In genomic region chr5:1511651-1512540, GRCh38 we compare ENCODE assay signal across 7 cellular contexts. TPM values are rescaled to one million over a fixed set of nuclear protein-coding genes. Genes with fewer than 3 reads are reported as not detected.
DNase-seq lines count a peak whose midpoint lies in the region; ATAC-seq and TF ChIP-seq lines count a peak whose summit lies in the region.

No MANE protein-coding gene starts in this region.

- no peak for DNase-seq in GM12864 (ENCODE audit: low read depth)
- DNase-seq in M059J (ENCODE audit: low read depth) = peak; percentile 76
- DNase-seq in choroid plexus epithelial cell (ENCODE audit: low read depth) = no peak
- DNase-seq in mucosa of descending colon = peak; percentile 18 to 46 (median 24)
- no peak for DNase-seq in mucosa of gallbladder (ENCODE audit: low spot score)
- DNase-seq in inferior parietal cortex (ENCODE audit: extremely low spot score) = no peak

- H3K9me3 ChIP-seq in mucosa of descending colon = no peaks in the 10 kb centered on the region

- no peaks in the 10 kb centered on the region for H3K36me3 ChIP-seq in mucosa of descending colon (ENCODE audit: low read depth)

- ATAC-seq in mucosa of descending colon (peak; percentile 44), GM19397 (IDR thresholded peaks at IDR 0.05; ENCODE audit: unreplicated experiment) (no peak)

- TF ChIP-seq CTCF in GM12864 (IDR thresholded peaks at IDR 0.05; ENCODE audit: low read depth, low read length, missing control alignments) = peak; percentile 35
- peak; percentile 49 for TF ChIP-seq CTCF in choroid plexus epithelial cell (conservative IDR thresholded peaks at IDR 0.05; ENCODE audit: low read depth, low read length)
- TF ChIP-seq CTCF in mucosa of descending colon (IDR thresholded peaks at IDR 0.05) = no peak

- H3K4me3 ChIP-seq in GM12864 (ENCODE audit: low read depth, low read length) (no peak overlapping the region), choroid plexus epithelial cell (ENCODE audit: low read depth, low read length) (no peak overlapping the region), mucosa of descending colon (no peak overlapping the region)

- intact Hi-C loops in mucosa of descending colon (cut with DNase I, micrococcal nuclease) = no loop called here

- H3K4me1 ChIP-seq in mucosa of descending colon (ENCODE audit: low read depth) = no peaks in the 10 kb centered on the region

RNA-seq across cellular contexts. Expression of gene LPCAT1, which starts 11.9 kb away (rescaled TPM):
- total RNA-seq in M059J (2014; rRNA removed; shearing (Covaris generic)) = 41.1 and 41.2 TPM in 2 replicates
- total RNA-seq in mucosa of descending colon (10 to 100 TPM in 2 of 3 donors, 1 to 10 TPM in 1; 6.7 to 27.2 (median 26.0) TPM), mucosa of gallbladder (119 TPM)

Comparison
In these comparisons a context has a peak if more than half of its experiments do, and no peak if none do; other contexts are left out.
1. DNase-seq: peak in M059J (single experiment) and mucosa of descending colon (3 of 3); none in GM12864 (single experiment), choroid plexus epithelial cell (single experiment), mucosa of gallbladder (single experiment) and inferior parietal cortex (single experiment).